In genomic region chr15:51621155-51621554, GRCh38 we compare ENCODE assay signal across 10 cellular contexts. TPM values are rescaled to one million over a fixed set of nuclear protein-coding genes. Genes with fewer than 3 reads are reported as not detected.
DNase-seq lines count a peak whose midpoint lies in the region; ATAC-seq and TF ChIP-seq lines count a peak whose summit lies in the region.
"Had no signal": no experiment of that assay in that cellular context is flagged by ENCODE, and none has a peak within 500 bp of the region (broad histone marks: within the 10 kb centered on the region; RNA-seq: fewer than 3 reads in every experiment).

No MANE protein-coding gene starts in this region.

- 0 out of 2 replicates have a peak, but pooled peaks cover 2% of the 10 kb centered on the region for H3K9me1 ChIP-seq in IMR-90 (ENCODE audit: insufficient read depth, low read length)

- no peak overlapping the region for H3K27ac ChIP-seq in IMR-90 (ENCODE audit: insufficient read depth, low read length)

- no peak overlapping the region for H2BK5ac ChIP-seq in IMR-90 (ENCODE audit: low read depth, low read length, poor library complexity, severe bottlenecking)

- ATAC-seq in IMR-90 (ENCODE audit: low read depth): no peak

- no peaks in the 10 kb centered on the region for H3K9me3 ChIP-seq in IMR-90 (ENCODE audit: control insufficient read depth, insufficient read depth, low read length)

- no peak for TF ChIP-seq RAD21 in IMR-90 (IDR thresholded peaks at IDR 0.05; ENCODE audit: low read length)

- H3K36me3 Mint-ChIP-seq in nephron (ENCODE audit: low read depth): peaks cover 1% of the 10 kb centered on the region
- H3K36me3 Mint-ChIP-seq: naive thymus-derived CD4-positive, alpha-beta T cell had no signal

- no peak overlapping the region for H2AK5ac ChIP-seq in IMR-90 (ENCODE audit: low read depth, low read length)

- peaks cover 33% of the 10 kb centered on the region for H3K4me1 Mint-ChIP-seq in nephron

- H3K4me2 ChIP-seq in IMR-90 (ENCODE audit: low read depth, low read length): peak overlapping the region; percentile 76

- no peak overlapping the region for H4K91ac ChIP-seq in IMR-90 (ENCODE audit: insufficient read depth, low read depth, low read length)

- intact Hi-C loops in IMR-90 (cut with micrococcal nuclease): no loop called here

- no peak overlapping the region for H4K8ac ChIP-seq in IMR-90 (ENCODE audit: low read depth in 2 of 2, low read length in 2 of 2)

- no peak overlapping the region for H3K56ac ChIP-seq in IMR-90 (ENCODE audit: extremely low read depth, insufficient read depth, low read length)

- H3K18ac ChIP-seq in IMR-90 (ENCODE audit: low read depth, low read length): no peak overlapping the region

- no peak overlapping the region for H2BK15ac ChIP-seq in IMR-90 (ENCODE audit: low read depth, low read length)

- no peak overlapping the region for H2BK120ac ChIP-seq in IMR-90 (ENCODE audit: low read depth, low read length)

- H3K36me3 ChIP-seq in IMR-90 (ENCODE audit: control insufficient read depth, insufficient read depth, low read length): no peaks in the 10 kb centered on the region

- dilution Hi-C loops in IMR-90 (cut with HindIII; ENCODE audit: low sequenced_read_pairs, unreplicated experiment): no loop called here

- no peak for TF ChIP-seq POLR2A in IMR-90 (IDR thresholded peaks at IDR 0.05; ENCODE audit: low read depth, low read length)

- H4K5ac ChIP-seq in IMR-90 (ENCODE audit: low read depth, low read length): no peak overlapping the region

- no TSS peak for BruUV-seq in IMR-90 (replicated peaks; lab: Mats Ljungman, UMichigan)

- H3K79me1 ChIP-seq in IMR-90 (ENCODE audit: low read depth in 1 of 2, low read length in 2 of 2): peaks cover 17 to 22% of the 10 kb centered on the region in 2 experiments

- peaks cover 3% of the 10 kb centered on the region; the same call in 1 of the 2 replicates for H3K4me1 ChIP-seq in IMR-90 (ENCODE audit: control insufficient read depth, insufficient read depth, low read length)

- peak overlapping the region; percentile 93 to 98 (median 95) for H3K27ac Mint-ChIP-seq in nephron

- H4K20me1 ChIP-seq in IMR-90 (ENCODE audit: insufficient read depth, low read length): peaks cover 5% of the 10 kb centered on the region; the same call in 1 of the 2 replicates

- H2AK9ac ChIP-seq in IMR-90 (replicated peaks; ENCODE audit: low read depth, low read length, poor library complexity): no peak overlapping the region

- H2BK20ac ChIP-seq in IMR-90 (ENCODE audit: low read depth, low read length): no peak overlapping the region

- peak overlapping the region; percentile 93 to 96 (median 95) for H3K4me3 Mint-ChIP-seq in nephron

- no peak overlapping the region for H3K4ac ChIP-seq in IMR-90 (ENCODE audit: low read depth, low read length)

- DNase-seq in AG09309 (ENCODE audit: low read depth): no peak
- no peak for DNase-seq in IMR-90
- DNase-seq in choroid plexus epithelial cell (ENCODE audit: low read depth): no peak
- DNase-seq in NCI-H1694 treated with DMSO at 0.1 percent for 48 hours (lab: John Stamatoyannopoulos, UW): no peak
- no peak for DNase-seq in AG08395 (ENCODE audit: low spot score)
- DNase-seq in EL: no peak
- no peak for DNase-seq in hippocampal formation (lab: John Stamatoyannopoulos, UW)
- DNase-seq: effector memory CD4-positive, alpha-beta T cell had no signal

- in situ Hi-C loops in IMR-90 (cut with MboI; ENCODE audit: low sequenced_read_pairs): no loop called here

- H3K23ac ChIP-seq in IMR-90 (ENCODE audit: low read depth, low read length): no peak overlapping the region

- no peak overlapping the region for H2AFZ ChIP-seq in IMR-90 (replicated peaks; ENCODE audit: low read length, poor library complexity)

- H3K4me3 ChIP-seq in AG09309 (ENCODE audit: control insufficient read depth, low read depth, low read length) (peak overlapping the region; percentile 87), IMR-90 (ENCODE audit: insufficient read depth, low read depth, low read length) (no peak overlapping the region; the same call in 1 of the 2 replicates), choroid plexus epithelial cell (ENCODE audit: low read depth, low read length) (peak overlapping the region; percentile 86)

- no peaks in the 10 kb centered on the region for H3K27me3 Mint-ChIP-seq in nephron (ENCODE audit: low read depth)

- WGBS in IMR-90 (ENCODE audit: extremely low coverage in 2 of 2, insufficient read length in 1 of 2), 2 experiments: no CpG with 5 or more reads among the region's 4 CpGs

- POLR2A ChIA-PET in IMR-90 (lab: Charles Lee; ENCODE audit: unreplicated experiment): no interaction called here

- H3K9ac ChIP-seq in IMR-90 (ENCODE audit: low read depth, low read length): no peak overlapping the region

- H3K9me3 Mint-ChIP-seq in nephron: no peaks in the 10 kb centered on the region
- H3K9me3 Mint-ChIP-seq: naive thymus-derived CD4-positive, alpha-beta T cell had no signal

- H3K27me3 ChIP-seq in IMR-90 (ENCODE audit: control insufficient read depth, insufficient read depth, low read length): peaks cover 2% of the 10 kb centered on the region; the same call in 1 of the 2 replicates

- CTCF ChIA-PET in IMR-90 (lab: Yijun Ruan, JAX): interaction anchor here (0.6 to 1.1 kb wide), 3 partner anchors 68 to 360 kb away, joined by 4 to 5 read pairs (median 5); no protein-coding TSS in a partner anchor

- H3K14ac ChIP-seq in IMR-90 (replicated peaks; ENCODE audit: low read depth, low read length): no peak overlapping the region

- no peak for TF ChIP-seq CTCF in AG09309 (IDR thresholded peaks at IDR 0.05; ENCODE audit: control insufficient read depth, insufficient read depth, low read depth, low read length, missing control alignments)
- no peak for TF ChIP-seq CTCF in IMR-90 (conservative IDR thresholded peaks at IDR 0.05; ENCODE audit: low read depth, low read length)
- TF ChIP-seq CTCF in choroid plexus epithelial cell (conservative IDR thresholded peaks at IDR 0.05; ENCODE audit: low read depth, low read length): no peak
- TF ChIP-seq CTCF in nephron (IDR thresholded peaks at IDR 0.05; ENCODE audit: unreplicated experiment in 3 of 3): no peak

TF ChIP-seq in IMR-90, 13 proteins besides CTCF, POLR2A, EP300 and RAD21:
- TF ChIP-seq SMC3 (IDR thresholded peaks at IDR 0.05; ENCODE audit: low read depth, low read length) (no peak), MAFK (IDR thresholded peaks at IDR 0.05; ENCODE audit: low read depth, low read length) (no peak), RCOR1 (IDR thresholded peaks at IDR 0.05; ENCODE audit: insufficient replicate concordance, low read length) (no peak), ELK1 (IDR thresholded peaks at IDR 0.05; ENCODE audit: borderline replicate concordance, low read depth, low read length) (no peak), FOS (IDR thresholded peaks at IDR 0.05; ENCODE audit: low read depth, low read length) (no peak), BHLHE40 (IDR thresholded peaks at IDR 0.05; ENCODE audit: low read depth, low read length) (no peak), RFX5 (IDR thresholded peaks at IDR 0.05; ENCODE audit: low read depth, low read length) (no peak), USF2 (IDR thresholded peaks at IDR 0.05; ENCODE audit: low read depth, low read length) (no peak), MAZ (IDR thresholded peaks at IDR 0.05; ENCODE audit: borderline replicate concordance, low read depth, low read length) (no peak), NFE2L2 (IDR thresholded peaks at IDR 0.05; ENCODE audit: low read depth, low read length) (no peak), MXI1 (IDR thresholded peaks at IDR 0.05; ENCODE audit: borderline replicate concordance, low read depth, low read length) (no peak), CEBPB (IDR thresholded peaks at IDR 0.05; ENCODE audit: low read depth, low read length) (no peak), CHD1 (IDR thresholded peaks at IDR 0.05; ENCODE audit: low read depth, low read length) (no peak)
TF ChIP-seq in IMR-90: peak in this region for 0.

RNA-seq across cellular contexts. Expression of gene DMXL2, which starts 1.4 kb away (rescaled TPM):
- total RNA-seq in IMR-90 (2012; rRNA removed): 21.9 and 34.4 TPM in 2 replicates
- polyA plus RNA-seq in IMR-90 (2012; rRNA removed): 6.9 and 9.7 TPM in 2 replicates
- 1.5 and 35.0 TPM in 2 replicates for polyA plus RNA-seq in IMR-90 (2012; cell fraction: cytosol; rRNA removed)
- polyA plus RNA-seq in IMR-90 (2012; cell fraction: nucleus; rRNA removed; ENCODE audit: low replicate concordance): 46.0 and 166 TPM in 2 replicates
